24 cellular contexts compared by ENCODE assay signal in genomic region chr11:86969258-86969657, GRCh38. TPM values are rescaled to one million over a fixed set of nuclear protein-coding genes. Genes with fewer than 3 reads are reported as not detected.
"Had no signal": no experiment of that assay in that cellular context is flagged by ENCODE, and none has a peak within 500 bp of the region (broad histone marks: within the 10 kb centered on the region; RNA-seq: fewer than 3 reads in every experiment).

No MANE protein-coding gene starts in this region.

- FAIRE-seq: colon, endometrium had no signal

- H3K27me3 ChIP-seq: cardiac muscle cell, esophagus squamous epithelium, gastroesophageal sphincter, testis, tibial nerve had no signal

- H3K4me3 Mint-ChIP-seq: dendritic cell treated with granulocyte-macrophage colony-stimulating factor and Interleukin-4, amounts not matched to agents 40 ng/mL and 50 ng/mL, for 4 days; naive thymus-derived CD8-positive, alpha-beta T cell; stimulated activated memory B cell treated with anti-CD40 and anti-IgM and Interleukin-4, amounts not matched to agents 10 μg/mL and 1 μg/mL and 100 μg/mL, for 72 hours; stimulated activated naive CD8-positive, alpha-beta T cell treated with anti-CD3 and anti-CD28 coated beads, Interleukin-15, amount 100 ng/mL, for 72 hours had no signal

- H3K9me3 ChIP-seq: psoas muscle, testis had no signal

- H3K4me3 ChIP-seq: cardiac muscle cell, esophagus squamous epithelium, gastroesophageal sphincter, lung, psoas muscle, spleen, testis, tibial nerve had no signal

- H3K27ac ChIP-seq: cardiac muscle cell, esophagus squamous epithelium, gastroesophageal sphincter, psoas muscle, spleen, testis, tibial nerve had no signal

- ATAC-seq: gastroesophageal sphincter; left colon; left ventricle myocardium superior; naive thymus-derived CD8-positive, alpha-beta T cell; psoas muscle; sciatic nerve; stimulated activated memory B cell treated with anti-CD40 and anti-IgM and Interleukin-4, amounts not matched to agents 10 μg/mL and 1 μg/mL and 100 μg/mL, for 72 hours; stimulated activated naive CD8-positive, alpha-beta T cell treated with anti-CD3 and anti-CD28 coated beads, Interleukin-15, amount 100 ng/mL, for 72 hours had no signal

- DNase-seq: effector memory CD4-positive, alpha-beta T cell; esophagus squamous epithelium; foreskin fibroblast; left colon; left ventricle myocardium superior; mesendoderm; naive thymus-derived CD8-positive, alpha-beta T cell; psoas muscle; retina; spleen; stimulated activated CD4-positive, alpha-beta T cell treated with anti-CD3 and anti-CD28 coated beads, Interleukin-15, amount 100 ng/mL, for 24 hours; stimulated activated CD4-positive, alpha-beta T cell treated with anti-CD3 and anti-CD28 coated beads, Interleukin-1b, Interleukin-23, amount 100 ng/mL, for 48 hours; stimulated activated CD4-positive, alpha-beta T cell treated with anti-CD3 and anti-CD28 coated beads, Interleukin-4, amount 100 ng/mL, for 24 hours; stimulated activated naive CD8-positive, alpha-beta T cell treated with anti-CD3 and anti-CD28 coated beads, Interleukin-15, amount 100 ng/mL, for 72 hours; testis had no signal

- H3K27ac Mint-ChIP-seq: dendritic cell treated with granulocyte-macrophage colony-stimulating factor and Interleukin-4, amounts not matched to agents 40 ng/mL and 50 ng/mL, for 4 days; naive thymus-derived CD8-positive, alpha-beta T cell; stimulated activated memory B cell treated with anti-CD40 and anti-IgM and Interleukin-4, amounts not matched to agents 10 μg/mL and 1 μg/mL and 100 μg/mL, for 72 hours; stimulated activated naive CD8-positive, alpha-beta T cell treated with anti-CD3 and anti-CD28 coated beads, Interleukin-15, amount 100 ng/mL, for 72 hours had no signal

- H3K4me1 Mint-ChIP-seq: naive thymus-derived CD8-positive, alpha-beta T cell; stimulated activated memory B cell treated with anti-CD40 and anti-IgM and Interleukin-4, amounts not matched to agents 10 μg/mL and 1 μg/mL and 100 μg/mL, for 72 hours; stimulated activated naive CD8-positive, alpha-beta T cell treated with anti-CD3 and anti-CD28 coated beads, Interleukin-15, amount 100 ng/mL, for 72 hours had no signal

- H3K36me3 ChIP-seq: cardiac muscle cell, esophagus squamous epithelium, gastroesophageal sphincter, spleen had no signal

- H3K4me1 ChIP-seq: esophagus squamous epithelium, gastroesophageal sphincter, psoas muscle, spleen, testis, tibial nerve had no signal

RNA-seq across cellular contexts. Expression of gene FZD4, which starts 14.1 kb away (rescaled TPM):
- total RNA-seq: naive thymus-derived CD8-positive, alpha-beta T cell had no signal
- polyA plus RNA-seq: naive thymus-derived CD8-positive, alpha-beta T cell had no signal
